ENCODE assay signal across 16 cellular contexts in genomic region chr3:40294434-40294833, GRCh38. TPM values are rescaled to one million over a fixed set of nuclear protein-coding genes. Genes with fewer than 3 reads are reported as not detected.
DNase-seq lines count a peak whose midpoint lies in the region; ATAC-seq and TF ChIP-seq lines count a peak whose summit lies in the region.
"Had no signal": no experiment of that assay in that cellular context is flagged by ENCODE, and none has a peak within 500 bp of the region (broad histone marks: within the 10 kb centered on the region; RNA-seq: fewer than 3 reads in every experiment).

No MANE protein-coding gene starts in this region.

- no peaks in the 10 kb centered on the region for H3K27me3 ChIP-seq in right atrium auricular region
- no peaks in the 10 kb centered on the region for H3K27me3 ChIP-seq in SK-N-SH (ENCODE audit: insufficient read depth)
- H3K27me3 ChIP-seq in mesendoderm (ENCODE audit: insufficient read depth, low read length, poor library complexity), result no peaks in the 10 kb centered on the region
- H3K27me3 ChIP-seq: BLaER1 had no signal

- H2BK15ac ChIP-seq in mesendoderm (replicated peaks; ENCODE audit: low read depth), result no peak overlapping the region

- no peak for DNase-seq in right atrium auricular region (ENCODE audit: low spot score)
- DNase-seq in left ventricle myocardium superior, result no peak
- peak; percentile 58 for DNase-seq in SK-N-SH
- no peak for DNase-seq in mesendoderm
- DNase-seq: Caco-2; CD4-positive, CD25-positive, alpha-beta regulatory T cell; CD8-positive, alpha-beta T cell; DMS153; DND-41; H9 had no signal

- H4K8ac ChIP-seq in mesendoderm (ENCODE audit: low read depth, low read length), result no peak overlapping the region

- no peaks in the 10 kb centered on the region for H3K79me1 ChIP-seq in mesendoderm (ENCODE audit: low read length)

- H3K18ac ChIP-seq in mesendoderm (ENCODE audit: low read length), result no peak overlapping the region

- no peak overlapping the region for H3K56ac ChIP-seq in mesendoderm (ENCODE audit: low read length)

- H3K4me2 ChIP-seq in SK-N-SH, result no peak overlapping the region
- no peak overlapping the region for H3K4me2 ChIP-seq in mesendoderm (ENCODE audit: low read length)
- H3K4me2 ChIP-seq: BLaER1, GM23338 had no signal

- no peaks in the 10 kb centered on the region for H3F3A ChIP-seq in SK-N-SH (replicated peaks; ENCODE audit: insufficient read depth)

- ATAC-seq in left ventricle myocardium superior (no peak), HG02970 (IDR thresholded peaks at IDR 0.05; ENCODE audit: low FRiP score, unreplicated experiment) (no peak), GM21381 (IDR thresholded peaks at IDR 0.05; ENCODE audit: unreplicated experiment) (no peak)
- ATAC-seq: CD8-positive, alpha-beta T cell; GM23338; HCT116 had no signal

- intact Hi-C loops in left ventricle myocardium superior (cut with micrococcal nuclease), result no loop called here

- peak overlapping the region; percentile 52 for H2BK5ac ChIP-seq in mesendoderm (ENCODE audit: low read length)

- H3K9me3 ChIP-seq in right atrium auricular region (no peaks in the 10 kb centered on the region), SK-N-SH (no peaks in the 10 kb centered on the region)
- H3K9me3 ChIP-seq: Caco-2 had no signal

- CTCF ChIA-PET in SK-N-SH (lab: Yijun Ruan, JAX), result interaction anchor here (1.0 kb wide), 2 partner anchors 14 to 23 kb away, joined by 3 to 6 read pairs; no protein-coding TSS in a partner anchor

- H2AFZ ChIP-seq in SK-N-SH (ENCODE audit: low read depth), result no peak overlapping the region
- H2AFZ ChIP-seq: GM23338 had no signal

- no peaks in the 10 kb centered on the region for H3K9me2 ChIP-seq in SK-N-SH

- no peak overlapping the region for H4K5ac ChIP-seq in mesendoderm (ENCODE audit: low read length)

- WGBS in SK-N-SH (ENCODE audit: low lambda C conversion rate), result 21% methylated on average over 1 of the region's 1 CpG
- WGBS in mesendoderm (ENCODE audit: extremely low coverage, insufficient coverage, low lambda C conversion rate), result no CpG with 5 or more reads among the region's 1 CpG

- TF ChIP-seq CTCF in right atrium auricular region (IDR thresholded peaks at IDR 0.05) (no peak), SK-N-SH (IDR thresholded peaks at IDR 0.05) (no peak)

- H3K27ac ChIP-seq in right atrium auricular region, result peak overlapping the region; percentile 20 to 87
- H3K27ac ChIP-seq in SK-N-SH (ENCODE audit: low read depth in 2 of 2, low read length in 1 of 2), result no peak overlapping the region
- H3K27ac ChIP-seq in mesendoderm (ENCODE audit: low read depth, low read length), result no peak overlapping the region
- H3K27ac ChIP-seq: BLaER1, C4-2B had no signal

- TF ChIP-seq RAD21 in SK-N-SH (IDR thresholded peaks at IDR 0.05; ENCODE audit: low read length), result no peak

- no peak overlapping the region for H3K23ac ChIP-seq in mesendoderm (ENCODE audit: low read length)

- POLR2A ChIA-PET in SK-N-SH (lab: Yijun Ruan, JAX), result no interaction called here

- H3K4ac ChIP-seq in mesendoderm (ENCODE audit: low read depth, low read length), result no peak overlapping the region

- H3K4me1 ChIP-seq in right atrium auricular region (peaks cover 0 to 27% of the 10 kb centered on the region in 2 donors), SK-N-SH (ENCODE audit: control insufficient read depth in 1 of 2, insufficient read depth in 2 of 2, low read depth in 1 of 2, low read length in 1 of 2) (peaks cover 0 to 3% of the 10 kb centered on the region in 2 experiments; a peak in 1 of 4 replicates), mesendoderm (ENCODE audit: control insufficient read depth, low read depth, low read length) (peaks cover 9% of the 10 kb centered on the region)
- H3K4me1 ChIP-seq: BLaER1 had no signal

- H3K79me2 ChIP-seq in SK-N-SH (ENCODE audit: insufficient read depth), result no peaks in the 10 kb centered on the region
- H3K79me2 ChIP-seq in mesendoderm (ENCODE audit: control insufficient read depth, insufficient read depth, low read length), result no peaks in the 10 kb centered on the region

- peak in 1 of 2 experiments; percentile 68; a peak in 1 of 4 replicates for TF ChIP-seq EP300 in SK-N-SH (IDR thresholded peaks at IDR 0.05; ENCODE audit: borderline replicate concordance in 1 of 2, low read depth in 1 of 2, low read length in 1 of 2)

- H3K9ac ChIP-seq in SK-N-SH (no peak overlapping the region), mesendoderm (ENCODE audit: low read length) (no peak overlapping the region)
- H3K9ac ChIP-seq: BLaER1 had no signal

- H4K20me1 ChIP-seq in SK-N-SH (ENCODE audit: insufficient read depth), result no peaks in the 10 kb centered on the region
- H4K20me1 ChIP-seq: BLaER1 had no signal

- H2BK120ac ChIP-seq in mesendoderm (ENCODE audit: low read depth, low read length), result peak overlapping the region; percentile 15

- peak overlapping the region; percentile 33 for H2AK5ac ChIP-seq in mesendoderm (ENCODE audit: low read length)

- H3K4me3 ChIP-seq in right atrium auricular region, result no peak overlapping the region
- no peak overlapping the region for H3K4me3 ChIP-seq in SK-N-SH (ENCODE audit: low read depth in 2 of 2, low read length in 1 of 2)
- no peak overlapping the region for H3K4me3 ChIP-seq in mesendoderm (ENCODE audit: low read length)
- H3K4me3 ChIP-seq: BLaER1, GM23338 had no signal

- H3K36me3 ChIP-seq in right atrium auricular region (no peaks in the 10 kb centered on the region), SK-N-SH (replicated peaks in 1 of 2; ENCODE audit: control insufficient read depth in 1 of 2, insufficient read depth in 2 of 2, low read length in 1 of 2) (no peaks in the 10 kb centered on the region), mesendoderm (ENCODE audit: control insufficient read depth, insufficient read depth, low read length) (no peaks in the 10 kb centered on the region)

TF ChIP-seq in SK-N-SH, 30 proteins besides CTCF, POLR2A, EP300 and RAD21:
- TF ChIP-seq FOXM1 (IDR thresholded peaks at IDR 0.05; ENCODE audit: low read depth) (no peak), PBX3 (IDR thresholded peaks at IDR 0.05) (no peak), TEAD4 (IDR thresholded peaks at IDR 0.05; ENCODE audit: borderline replicate concordance, insufficient read depth) (no peak), NFIC (IDR thresholded peaks at IDR 0.05; ENCODE audit: borderline replicate concordance) (no peak), MAX (IDR thresholded peaks at IDR 0.05; ENCODE audit: low read depth) (no peak), CHD2 (IDR thresholded peaks at IDR 0.05; ENCODE audit: low read length, partially characterized antibody) (peak; percentile 30), RFX5 (IDR thresholded peaks at IDR 0.05; ENCODE audit: low read length) (no peak), TCF12 (IDR thresholded peaks at IDR 0.05) (no peak), JUND (IDR thresholded peaks at IDR 0.05) (no peak), RCOR1 (IDR thresholded peaks at IDR 0.05; ENCODE audit: low read length) (peak; percentile 70; the same call in 1 of the 2 replicates), FOXJ3 (CRISPR knock-in tag; IDR thresholded peaks at IDR 0.05) (peak; percentile 44; the same call in 1 of the 2 replicates), GATA2 (CRISPR knock-in tag; IDR thresholded peaks at IDR 0.05) (peak; percentile 68), POLR2AphosphoS5 (IDR thresholded peaks at IDR 0.05; ENCODE audit: low read depth, low read length) (no peak), EZH2phosphoT487 (IDR thresholded peaks at IDR 0.05; ENCODE audit: borderline replicate concordance, low read depth) (no peak), IRF3 (IDR thresholded peaks at IDR 0.05; ENCODE audit: low read depth, low read length) (no peak)
TF ChIP-seq in SK-N-SH: peak in this region for 4.

RNA-seq across cellular contexts. Expression of gene EIF1B, which starts 15.1 kb away (rescaled TPM):
- total RNA-seq in right atrium auricular region (100 to 1,000 TPM in 1 of 2 donors, 10 to 100 TPM in 1; 63.9 to 131 TPM), left ventricle myocardium superior (329 TPM)
- 21.4 and 22.9 TPM in 2 replicates for polyA plus RNA-seq in SK-N-SH (2012; rRNA removed)
- polyA plus RNA-seq in SK-N-SH (2012; cell fraction: cytosol; rRNA removed), result 36.1 and 44.5 TPM in 2 replicates
- polyA plus RNA-seq in SK-N-SH (2012; cell fraction: nucleus; rRNA removed), result 8.9 and 20.2 TPM in 2 replicates
- 109 TPM for polyA plus RNA-seq in mesendoderm (2013, experiment 1 of 2)
- polyA plus RNA-seq in mesendoderm (2013, experiment 2 of 2), result 108 TPM

Comparison
In these comparisons a context has a peak if more than half of its experiments do, and no peak if none do; other contexts are left out.
1. H3K27ac ChIP-seq: peak in right atrium auricular region (2 of 2); none in SK-N-SH (0 of 2) and mesendoderm (single experiment).